In genomic region chr12:106282457-106283097, GRCh38 we compare ENCODE assay signal across 8 cellular contexts. TPM values are rescaled to one million over a fixed set of nuclear protein-coding genes. Genes with fewer than 3 reads are reported as not detected.
DNase-seq lines count a peak whose midpoint lies in the region; ATAC-seq and TF ChIP-seq lines count a peak whose summit lies in the region.

No MANE protein-coding gene starts in this region.

- no peak overlapping the region for H3K9ac ChIP-seq in HCT116 (ENCODE audit: low read length)
- no peak overlapping the region for H3K9ac ChIP-seq in neural cell (ENCODE audit: low read length)

- peaks cover 1% of the 10 kb centered on the region for H3K36me3 Mint-ChIP-seq in activated CD8-positive, alpha-beta memory T cell treated with anti-CD3 and anti-CD28 coated beads, Interleukin-2, amount 10 ng/mL, durations not matched to agents 7 days and 5 days

- H2AFZ ChIP-seq in HCT116 (ENCODE audit: low read depth, low read length, poor library complexity, severe bottlenecking): peak overlapping the region; percentile 68
- H2AFZ ChIP-seq in neural cell (ENCODE audit: low read depth, low read length): no peak overlapping the region

- H4K20me1 ChIP-seq in HCT116 (ENCODE audit: insufficient read depth) (no peaks in the 10 kb centered on the region), neural cell (ENCODE audit: insufficient read depth) (no peaks in the 10 kb centered on the region)

- peaks cover 21% of the 10 kb centered on the region for H3K27me3 Mint-ChIP-seq in activated CD8-positive, alpha-beta memory T cell treated with anti-CD3 and anti-CD28 coated beads, Interleukin-2, amount 10 ng/mL, durations not matched to agents 7 days and 5 days

- POLR2A ChIA-PET in HCT116 (lab: Charles Lee): interaction anchor here (1.0 to 1.3 kb wide), 2 partner anchors 31 to 56 kb away, joined by 3 to 4 read pairs; no protein-coding TSS in a partner anchor

- TF ChIP-seq POLR2A in HCT116 (IDR thresholded peaks at IDR 0.05; ENCODE audit: borderline replicate concordance, extremely low read depth, insufficient read depth, insufficient read length) (no peak), esophagus muscularis mucosa (IDR thresholded peaks at IDR 0.05; ENCODE audit: low read depth) (no peak)

- TF ChIP-seq CTCF in HCT116 (IDR thresholded peaks at IDR 0.05 in 2 of 3, conservative IDR thresholded peaks at IDR 0.05 in 1 of 3; ENCODE audit: borderline replicate concordance in 1 of 3, insufficient read depth in 1 of 3, low read depth in 2 of 3, low read length in 2 of 3) (peak; percentile 70 to 86 (median 83)), esophagus muscularis mucosa (IDR thresholded peaks at IDR 0.05) (peak; percentile 58 to 70 (median 68)), neural cell (IDR thresholded peaks at IDR 0.05; ENCODE audit: poor library complexity, severe bottlenecking) (peak; percentile 66)

- H3F3A ChIP-seq in neural cell (ENCODE audit: insufficient read depth, low read length, poor library complexity, severe bottlenecking): no peaks in the 10 kb centered on the region

- BruUV-seq in HCT116 (replicated peaks; lab: Mats Ljungman, UMichigan): no TSS peak

- no peaks in the 10 kb centered on the region for H3K9me2 ChIP-seq in HCT116 (ENCODE audit: insufficient read depth)
- no peaks in the 10 kb centered on the region for H3K9me2 ChIP-seq in neural cell (ENCODE audit: insufficient read depth, low read length)

- no peaks in the 10 kb centered on the region for H3K79me2 ChIP-seq in HCT116 (ENCODE audit: insufficient read depth, low read length)
- H3K79me2 ChIP-seq in neural cell (replicated peaks; ENCODE audit: insufficient read depth, low read length): no peaks in the 10 kb centered on the region

- no peak overlapping the region for H3K4me3 Mint-ChIP-seq in activated CD8-positive, alpha-beta memory T cell treated with anti-CD3 and anti-CD28 coated beads, Interleukin-2, amount 10 ng/mL, durations not matched to agents 7 days and 5 days

- TF ChIP-seq EP300 in esophagus muscularis mucosa (IDR thresholded peaks at IDR 0.05) (no peak), neural cell (conservative IDR thresholded peaks at IDR 0.05; ENCODE audit: poor library complexity, severe bottlenecking) (no peak)

- H3K9me3 Mint-ChIP-seq in activated CD8-positive, alpha-beta memory T cell treated with anti-CD3 and anti-CD28 coated beads, Interleukin-2, amount 10 ng/mL, durations not matched to agents 7 days and 5 days (ENCODE audit: low read depth): peaks cover 3% of the 10 kb centered on the region

- intact Hi-C loops in HCT116 (cut with micrococcal nuclease) (loop anchor here (1.0 to 5.0 kb wide), 2 partner anchors 35 to 55 kb away; partner anchors contain the start of gene CKAP4), esophagus muscularis mucosa (cut with DNase I) (loop anchor here (2.0 to 5.0 kb wide), 2 partner anchors 56 to 860 kb away; no protein-coding TSS in a partner anchor)

- no peaks in the 10 kb centered on the region for H3K36me3 ChIP-seq in HCT116 (ENCODE audit: control insufficient read depth in 1 of 2, insufficient read depth in 2 of 2, low read length in 2 of 2)
- no peaks in the 10 kb centered on the region for H3K36me3 ChIP-seq in esophagus muscularis mucosa
- H3K36me3 ChIP-seq in neural cell (ENCODE audit: insufficient read depth, low read length): no peaks in the 10 kb centered on the region

- peaks cover 6% of the 10 kb centered on the region for H3K4me1 Mint-ChIP-seq in activated CD8-positive, alpha-beta memory T cell treated with anti-CD3 and anti-CD28 coated beads, Interleukin-2, amount 10 ng/mL, durations not matched to agents 7 days and 5 days

- H3K9me3 ChIP-seq in HCT116 (ENCODE audit: control insufficient read depth in 1 of 2, insufficient read depth in 1 of 2, low read depth in 1 of 2, low read length in 2 of 2): peaks cover 0 to 7% of the 10 kb centered on the region in 2 experiments; a peak in 1 of 4 replicates
- peaks cover 0 to 11% (median 6%) of the 10 kb centered on the region in 4 donors for H3K9me3 ChIP-seq in esophagus muscularis mucosa
- H3K9me3 ChIP-seq in neural cell (ENCODE audit: low read length): no peaks in the 10 kb centered on the region

- H3K4me1 ChIP-seq in HCT116 (ENCODE audit: control insufficient read depth in 1 of 2, insufficient read depth in 2 of 2, low read length in 2 of 2) (peaks cover under 1 to 3% of the 10 kb centered on the region in 2 experiments; a peak in 3 of 4 replicates), esophagus muscularis mucosa (peaks cover 0 to 5% (median 0%) of the 10 kb centered on the region in 4 donors)

- DNase-seq in D341Med (ENCODE audit: low spot score): peak; percentile 76
- DNase-seq in HCT116 (ENCODE audit: low read depth, low spot score): peak; percentile 67
- peak; percentile 68 for DNase-seq in NCI-H748 treated with DMSO at 0.1 percent for 48 hours (lab: John Stamatoyannopoulos, UW)
- DNase-seq in activated CD8-positive, alpha-beta memory T cell treated with anti-CD3 and anti-CD28 coated beads, Interleukin-2, amount 10 ng/mL, durations not matched to agents 7 days and 5 days: peak; percentile 50
- DNase-seq in esophagus muscularis mucosa (ENCODE audit: extremely low spot score): peak; percentile 4
- DNase-seq in cerebellar nuclear complex (lab: John Stamatoyannopoulos, UW): no peak

- H3K27ac ChIP-seq in HCT116 (ENCODE audit: low read depth, low read length) (no peak overlapping the region), esophagus muscularis mucosa (replicated peaks in 1 of 4) (no peak overlapping the region), neural cell (ENCODE audit: low read length) (no peak overlapping the region)

- TF ChIP-seq RAD21 in HCT116 (IDR thresholded peaks at IDR 0.05; ENCODE audit: low read depth): peak; percentile 89
- peak; percentile 62 for TF ChIP-seq RAD21 in neural cell (conservative IDR thresholded peaks at IDR 0.05)

- no peak overlapping the region for H3K4me2 ChIP-seq in HCT116 (ENCODE audit: low read length)
- H3K4me2 ChIP-seq in neural cell (ENCODE audit: low read length): no peak overlapping the region

- RAD21 ChIA-PET in HCT116 (lab: Charles Lee; ENCODE audit: low non-redundant PET in 1 of 2, low total read pairs in 2 of 2, uncharacterized antibody in 2 of 2, unreplicated experiment in 2 of 2): interaction anchor here (1.1 to 1.5 kb wide), 2 partner anchors 56 kb away, joined by 7 to 10 read pairs; no protein-coding TSS in a partner anchor

- 35% methylated on average over 7 of the region's 7 CpGs for WGBS in esophagus muscularis mucosa

- CTCF ChIA-PET in HCT116 (lab: Charles Lee): interaction anchor here (0.7 to 1.9 kb wide), 12 partner anchors 9 to 862 kb away, joined by 3 to 38 read pairs (median 4); partner anchors contain the start of gene POLR3B
- CTCF ChIA-PET in activated CD8-positive, alpha-beta memory T cell treated with anti-CD3 and anti-CD28 coated beads, Interleukin-2, amount 10 ng/mL, durations not matched to agents 7 days and 5 days (lab: Charles Lee): interaction anchor here (0.8 to 9.5 kb wide), 15 partner anchors 9 to 61 kb away, joined by 3 to 129 read pairs (median 5); no protein-coding TSS in a partner anchor

- H3K27me3 ChIP-seq in HCT116 (ENCODE audit: insufficient read depth, low read length) (no peaks in the 10 kb centered on the region), esophagus muscularis mucosa (no peaks in the 10 kb centered on the region), neural cell (ENCODE audit: insufficient read depth, low read depth, low read length) (no peaks in the 10 kb centered on the region)

- H3K4me3 ChIP-seq in HCT116 (replicated peaks in 1 of 2; ENCODE audit: low read depth in 1 of 2, low read length in 2 of 2) (no peak overlapping the region), esophagus muscularis mucosa (no peak overlapping the region), neural cell (ENCODE audit: low read length) (no peak overlapping the region)

- H3K27ac Mint-ChIP-seq in activated CD8-positive, alpha-beta memory T cell treated with anti-CD3 and anti-CD28 coated beads, Interleukin-2, amount 10 ng/mL, durations not matched to agents 7 days and 5 days: no peak overlapping the region

- ATAC-seq in HCT116: peak; percentile 94
- peak; percentile 70 for ATAC-seq in activated CD8-positive, alpha-beta memory T cell treated with anti-CD3 and anti-CD28 coated beads, Interleukin-2, amount 10 ng/mL, durations not matched to agents 7 days and 5 days
- no peak for ATAC-seq in HG03520 (IDR thresholded peaks at IDR 0.05; ENCODE audit: unreplicated experiment)

TF ChIP-seq in HCT116, 20 proteins besides CTCF, POLR2A, EP300 and RAD21:
- TF ChIP-seq SRF (IDR thresholded peaks at IDR 0.05; ENCODE audit: low read depth) (no peak), JUND (IDR thresholded peaks at IDR 0.05) (no peak), EZH2phosphoT487 (IDR thresholded peaks at IDR 0.05; ENCODE audit: borderline replicate concordance) (no peak), SIN3A (IDR thresholded peaks at IDR 0.05; ENCODE audit: low read depth) (no peak), CBX3 (IDR thresholded peaks at IDR 0.05; ENCODE audit: low read depth) (peak; percentile 89; the same call in 1 of the 2 replicates), FOSL1 (IDR thresholded peaks at IDR 0.05; ENCODE audit: low read depth) (no peak), YY1 (IDR thresholded peaks at IDR 0.05; ENCODE audit: extremely low read depth, insufficient replicate concordance, low read depth, low read length) (no peak)

TF ChIP-seq in neural cell, 6 proteins besides CTCF, POLR2A, EP300 and RAD21:
- TF ChIP-seq SMC3 (conservative IDR thresholded peaks at IDR 0.05; ENCODE audit: poor library complexity) (peak; percentile 67), TAF1 (IDR thresholded peaks at IDR 0.05; ENCODE audit: low read depth) (no peak), POLR2AphosphoS5 (IDR thresholded peaks at IDR 0.05) (no peak)
TF ChIP-seq in neural cell: peak in this region for 1.

RNA-seq across cellular contexts. Expression of gene TCP11L2, which starts 20.0 kb away (rescaled TPM):
- 14.4 TPM for total RNA-seq in HCT116 (2021; ENCODE audit: unreplicated experiment)
- 7.5 and 7.7 TPM in 2 replicates for polyA plus RNA-seq in HCT116 (2012)
- total RNA-seq in activated CD8-positive, alpha-beta memory T cell treated with anti-CD3 and anti-CD28 coated beads, Interleukin-2, amount 10 ng/mL, durations not matched to agents 7 days and 5 days: 1 to 10 TPM; 6.4 to 6.8 TPM
- 10 to 100 TPM; 32.1 to 52.3 (median 39.5) TPM for total RNA-seq in esophagus muscularis mucosa
- polyA plus RNA-seq in neural cell: 16.6 and 17.8 TPM in 2 replicates
- polyA minus RNA-seq in neural cell: 44.6 and 45.0 TPM in 2 replicates

RNA-seq across cellular contexts. Expression of gene CKAP4, which starts 34.8 kb away (rescaled TPM):
- total RNA-seq in HCT116 (2021; ENCODE audit: unreplicated experiment): 45.9 TPM
- 32.4 and 35.4 TPM in 2 replicates for polyA plus RNA-seq in HCT116 (2012)
- total RNA-seq in activated CD8-positive, alpha-beta memory T cell treated with anti-CD3 and anti-CD28 coated beads, Interleukin-2, amount 10 ng/mL, durations not matched to agents 7 days and 5 days: 1 to 10 TPM; 1.1 to 3.7 TPM
- 10 to 100 TPM; 28.7 to 51.6 (median 38.8) TPM for total RNA-seq in esophagus muscularis mucosa
- polyA plus RNA-seq in neural cell: 50.0 and 51.5 TPM in 2 replicates
- 42.9 and 49.1 TPM in 2 replicates for polyA minus RNA-seq in neural cell

Comparison
In these comparisons a context has a peak if more than half of its experiments do, and no peak if none do; other contexts are left out.
1. DNase-seq: peak in D341Med (single experiment), HCT116 (single experiment), NCI-H748 treated with DMSO at 0.1 percent for 48 hours (single experiment), activated CD8-positive, alpha-beta memory T cell treated with anti-CD3 and anti-CD28 coated beads, Interleukin-2, amount 10 ng/mL, durations not matched to agents 7 days and 5 days (single experiment) and esophagus muscularis mucosa (single experiment); none in cerebellar nuclear complex (0 of 2).
2. Peak in every context shown above with its lines, with median percentiles within 50 percentile points of each other: CTCF ChIP-seq.